Comparison of ENCODE assay signal across 1 cellular context in genomic region chr2:88666576-88666975, GRCh38.
TF ChIP-seq lines count a peak whose summit lies in the region.

No MANE protein-coding gene starts in this region.

TF ChIP-seq in A549, 52 proteins besides CTCF, POLR2A, EP300 and RAD21 (continued from another document):
- TF ChIP-seq, protein P1, sequence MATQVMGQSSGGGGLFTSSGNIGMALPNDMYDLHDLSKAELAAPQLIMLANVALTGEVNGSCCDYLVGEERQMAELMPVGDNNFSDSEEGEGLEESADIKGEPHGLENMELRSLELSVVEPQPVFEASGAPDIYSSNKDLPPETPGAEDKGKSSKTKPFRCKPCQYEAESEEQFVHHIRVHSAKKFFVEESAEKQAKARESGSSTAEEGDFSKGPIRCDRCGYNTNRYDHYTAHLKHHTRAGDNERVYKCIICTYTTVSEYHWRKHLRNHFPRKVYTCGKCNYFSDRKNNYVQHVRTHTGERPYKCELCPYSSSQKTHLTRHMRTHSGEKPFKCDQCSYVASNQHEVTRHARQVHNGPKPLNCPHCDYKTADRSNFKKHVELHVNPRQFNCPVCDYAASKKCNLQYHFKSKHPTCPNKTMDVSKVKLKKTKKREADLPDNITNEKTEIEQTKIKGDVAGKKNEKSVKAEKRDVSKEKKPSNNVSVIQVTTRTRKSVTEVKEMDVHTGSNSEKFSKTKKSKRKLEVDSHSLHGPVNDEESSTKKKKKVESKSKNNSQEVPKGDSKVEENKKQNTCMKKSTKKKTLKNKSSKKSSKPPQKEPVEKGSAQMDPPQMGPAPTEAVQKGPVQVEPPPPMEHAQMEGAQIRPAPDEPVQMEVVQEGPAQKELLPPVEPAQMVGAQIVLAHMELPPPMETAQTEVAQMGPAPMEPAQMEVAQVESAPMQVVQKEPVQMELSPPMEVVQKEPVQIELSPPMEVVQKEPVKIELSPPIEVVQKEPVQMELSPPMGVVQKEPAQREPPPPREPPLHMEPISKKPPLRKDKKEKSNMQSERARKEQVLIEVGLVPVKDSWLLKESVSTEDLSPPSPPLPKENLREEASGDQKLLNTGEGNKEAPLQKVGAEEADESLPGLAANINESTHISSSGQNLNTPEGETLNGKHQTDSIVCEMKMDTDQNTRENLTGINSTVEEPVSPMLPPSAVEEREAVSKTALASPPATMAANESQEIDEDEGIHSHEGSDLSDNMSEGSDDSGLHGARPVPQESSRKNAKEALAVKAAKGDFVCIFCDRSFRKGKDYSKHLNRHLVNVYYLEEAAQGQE (IDR thresholded peaks at IDR 0.05), result no peak
- TF ChIP-seq ESRRA (IDR thresholded peaks at IDR 0.05; ENCODE audit: borderline replicate concordance, low read length) (no peak), RARB (CRISPR knock-in tag; IDR thresholded peaks at IDR 0.05) (no peak), FOSL2 (IDR thresholded peaks at IDR 0.05) (no peak), FOSL2 (CRISPR knock-in tag; IDR thresholded peaks at IDR 0.05) (peak; percentile 15; the same call in 1 of the 2 replicates), MAZ (IDR thresholded peaks at IDR 0.05; ENCODE audit: borderline replicate concordance, low read depth, low read length) (no peak)
- TF ChIP-seq, protein P2, sequence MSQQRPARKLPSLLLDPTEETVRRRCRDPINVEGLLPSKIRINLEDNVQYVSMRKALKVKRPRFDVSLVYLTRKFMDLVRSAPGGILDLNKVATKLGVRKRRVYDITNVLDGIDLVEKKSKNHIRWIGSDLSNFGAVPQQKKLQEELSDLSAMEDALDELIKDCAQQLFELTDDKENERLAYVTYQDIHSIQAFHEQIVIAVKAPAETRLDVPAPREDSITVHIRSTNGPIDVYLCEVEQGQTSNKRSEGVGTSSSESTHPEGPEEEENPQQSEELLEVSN (IDR thresholded peaks at IDR 0.05; ENCODE audit: borderline replicate concordance, low read depth), result no peak
TF ChIP-seq in A549: peak in this region for 1.
